ENCODE assay signal across 9 cellular contexts in the genomic region with DNA sequence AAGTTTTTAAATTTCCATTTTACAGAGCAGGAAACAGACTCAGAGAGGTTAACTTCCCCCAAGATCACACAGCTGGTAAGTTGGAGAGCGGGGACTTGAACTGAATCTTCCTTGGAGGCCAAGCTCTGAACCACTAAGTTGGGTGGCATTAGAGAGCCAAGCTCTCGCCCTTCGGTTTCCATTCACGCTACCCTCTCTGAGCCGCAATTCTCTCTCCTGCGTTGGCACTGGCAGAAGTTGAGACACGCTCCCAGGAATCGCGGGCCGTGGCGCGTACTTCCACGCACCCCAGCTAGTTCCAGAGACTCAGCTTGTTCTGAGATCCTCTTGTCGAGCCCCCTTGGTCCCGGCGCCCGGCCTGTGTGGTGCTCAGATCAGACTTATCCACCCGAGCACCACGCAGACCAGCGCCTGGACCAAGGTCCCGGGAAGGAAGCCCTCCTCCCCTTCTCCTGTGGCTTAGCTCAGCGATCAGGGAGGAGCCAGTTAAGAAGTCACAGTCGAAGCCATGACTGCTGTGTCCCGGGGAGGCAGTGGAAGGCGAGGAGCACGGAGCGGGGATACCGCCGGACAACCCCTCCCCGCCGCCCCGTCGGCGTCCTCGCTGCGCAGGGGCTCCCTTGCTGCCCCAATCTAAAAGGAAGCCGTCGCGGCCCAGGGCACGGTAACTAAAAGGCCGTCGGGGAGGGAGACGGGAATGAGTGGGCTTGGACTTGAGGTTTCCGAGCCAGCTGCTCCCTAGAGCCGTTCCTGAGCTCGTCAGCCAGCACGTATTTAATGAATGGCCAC. TPM values are rescaled to one million over a fixed set of nuclear protein-coding genes. Genes with fewer than 3 reads are reported as not detected.
DNase-seq lines count a peak whose midpoint lies in the region; ATAC-seq, FAIRE-seq and TF ChIP-seq lines count a peak whose summit lies in the region.
"Had no signal": no experiment of that assay in that cellular context is flagged by ENCODE, and none has a peak within 500 bp of the region (broad histone marks: within the 10 kb centered on the region; RNA-seq: fewer than 3 reads in every experiment).

No MANE protein-coding gene starts in this region.

- H3K79me2 ChIP-seq in MM.1S (ENCODE audit: low read length) (no peaks in the 10 kb centered on the region), endothelial cell of umbilical vein (ENCODE audit: control insufficient read depth, insufficient read depth, low read length) (no peaks in the 10 kb centered on the region)

- peak overlapping the region; percentile 27; the same call in 1 of the 2 replicates for H2AFZ ChIP-seq in MM.1S (ENCODE audit: low read length)
- H2AFZ ChIP-seq in endothelial cell of umbilical vein (ENCODE audit: low read depth, low read length) = peak overlapping the region; percentile 60
- H2AFZ ChIP-seq: PC-9 had no signal

- BruUV-seq in endothelial cell of umbilical vein (replicated peaks; lab: Mats Ljungman, UMichigan) = no TSS peak

- no peak for DNase-seq in MM.1S
- DNase-seq in endothelial cell of umbilical vein (ENCODE audit: low read depth, low spot score) = no peak
- DNase-seq in posterior vena cava (ENCODE audit: low spot score) = peak; percentile 81
- DNase-seq in left lung = no peak
- no peak for DNase-seq in middle frontal gyrus (ENCODE audit: extremely low spot score, low spot score)
- no peak for DNase-seq in HPDE6-E6E7 (ENCODE audit: extremely low spot score)
- DNase-seq: PC-9 had no signal

- no peaks in the 10 kb centered on the region for H3F3A ChIP-seq in MM.1S (ENCODE audit: insufficient read depth, low read length)

- no peak overlapping the region for H3K27ac ChIP-seq in MM.1S (ENCODE audit: low read length)
- no peak overlapping the region for H3K27ac ChIP-seq in endothelial cell of umbilical vein (ENCODE audit: insufficient read depth, low read depth, low read length)
- no peak overlapping the region for H3K27ac ChIP-seq in left lung
- H3K27ac ChIP-seq: PC-9 had no signal

- intact Hi-C loops in endothelial cell of umbilical vein (cut with micrococcal nuclease) (loop anchor here (1.0 to 5.0 kb wide), 3 partner anchors 220 to 370 kb away; no protein-coding TSS in a partner anchor), posterior vena cava (cut with DNase I) (loop anchor here in 1 of 2 donors (5.0 kb wide), 1 partner anchor 370 kb away; no protein-coding TSS in a partner anchor), left lung (cut with DNase I) (no loop called here)

- peak overlapping the region; percentile 53 for H3K4me2 ChIP-seq in MM.1S (ENCODE audit: low read depth, low read length)
- H3K4me2 ChIP-seq in endothelial cell of umbilical vein (ENCODE audit: insufficient read depth, low read length) = peak overlapping the region; percentile 19
- H3K4me2 ChIP-seq: PC-9 had no signal

- TF ChIP-seq CTCF in MM.1S (IDR thresholded peaks at IDR 0.05; ENCODE audit: low read length) = no peak
- no peak for TF ChIP-seq CTCF in endothelial cell of umbilical vein (IDR thresholded peaks at IDR 0.05; ENCODE audit: extremely low read depth in 1 of 2, insufficient read depth in 1 of 2, low read depth in 1 of 2, low read length in 2 of 2)
- TF ChIP-seq CTCF in left lung (IDR thresholded peaks at IDR 0.05) = no peak

- peak; percentile 5 for ATAC-seq in GM19397 (IDR thresholded peaks at IDR 0.05; ENCODE audit: unreplicated experiment)
- no peak for ATAC-seq in HG02678 (IDR thresholded peaks at IDR 0.05; ENCODE audit: unreplicated experiment)
- no peak for ATAC-seq in left lung

- no peaks in the 10 kb centered on the region for H3K4me1 ChIP-seq in MM.1S (ENCODE audit: low read length)
- peaks cover 3% of the 10 kb centered on the region for H3K4me1 ChIP-seq in endothelial cell of umbilical vein (ENCODE audit: control insufficient read depth, extremely low read depth, insufficient read depth, low read length)
- H3K4me1 ChIP-seq in left lung = peaks cover 6 to 40% of the 10 kb centered on the region in 2 donors

- H4K20me1 ChIP-seq in MM.1S (ENCODE audit: insufficient read depth, low read length) (no peaks in the 10 kb centered on the region), endothelial cell of umbilical vein (replicated peaks; ENCODE audit: control insufficient read depth, extremely low read depth, insufficient read depth, low read length) (no peaks in the 10 kb centered on the region)

- POLR2A ChIA-PET in endothelial cell of umbilical vein (lab: Charles Lee) = interaction anchor here (1.2 kb wide), 1 partner anchor 371 kb away, joined by 3 read pairs; no protein-coding TSS in a partner anchor

- H3K36me3 ChIP-seq in MM.1S (replicated peaks; ENCODE audit: insufficient read depth, low read length) (no peaks in the 10 kb centered on the region), endothelial cell of umbilical vein (ENCODE audit: control insufficient read depth in 2 of 2, extremely low read depth in 1 of 2, insufficient read depth in 2 of 2, low read length in 2 of 2) (no peaks in the 10 kb centered on the region), left lung (no peaks in the 10 kb centered on the region)

- H3K9ac ChIP-seq in MM.1S (ENCODE audit: low read length) (no peak overlapping the region), endothelial cell of umbilical vein (replicated peaks; ENCODE audit: extremely low read depth, insufficient read depth, low read length) (no peak overlapping the region)

- peaks cover 50% of the 10 kb centered on the region for H3K27me3 ChIP-seq in MM.1S (replicated peaks; ENCODE audit: insufficient read depth, low read length)
- H3K27me3 ChIP-seq in endothelial cell of umbilical vein (ENCODE audit: control insufficient read depth in 2 of 2, insufficient read depth in 2 of 2, low read length in 2 of 2) = peaks cover 82 to 93% of the 10 kb centered on the region in 2 experiments
- peaks cover 99 to 100% of the 10 kb centered on the region in 2 donors for H3K27me3 ChIP-seq in left lung

- dilution Hi-C loops in endothelial cell of umbilical vein (cut with MboI; ENCODE audit: extremely low pct_ligation_motif_present, low sequenced_read_pairs) = loop anchor here (25.0 kb wide), 1 partner anchor 355 kb away; no protein-coding TSS in a partner anchor

- no peaks in the 10 kb centered on the region for H3K9me1 ChIP-seq in endothelial cell of umbilical vein (replicated peaks; ENCODE audit: control insufficient read depth, extremely low read depth, insufficient read depth, low read length)

- H3K9me3 ChIP-seq in MM.1S (replicated peaks; ENCODE audit: insufficient read depth, low read length) = no peaks in the 10 kb centered on the region
- no peaks in the 10 kb centered on the region for H3K9me3 ChIP-seq in endothelial cell of umbilical vein (replicated peaks; ENCODE audit: control insufficient read depth, insufficient read depth, low read length)
- no peaks in the 10 kb centered on the region for H3K9me3 ChIP-seq in left lung

- CTCF ChIA-PET in endothelial cell of umbilical vein (lab: Charles Lee) = interaction anchor here (0.6 to 7.4 kb wide), 42 partner anchors 8 to 1090 kb away, joined by 3 to 238 read pairs (median 4); partner anchors contain the start of genes ENO4, HSPA12A and VAX1

- no peaks in the 10 kb centered on the region for H3K9me2 ChIP-seq in MM.1S (replicated peaks; ENCODE audit: insufficient read depth, low read length)

- no peak for FAIRE-seq in endothelial cell of umbilical vein (lab: Jason Lieb, UNC)

- H3K4me3 ChIP-seq in MM.1S (ENCODE audit: low read length) (no peak overlapping the region), endothelial cell of umbilical vein (replicated peaks in 1 of 3; ENCODE audit: insufficient read depth in 1 of 3, low read depth in 1 of 3, low read length in 3 of 3) (no peak overlapping the region), left lung (peak overlapping the region in 1 of 2 donors; percentile 14)
- H3K4me3 ChIP-seq: PC-9 had no signal

- no peak for TF ChIP-seq POLR2A in endothelial cell of umbilical vein (IDR thresholded peaks at IDR 0.05; ENCODE audit: low read depth, low read length)

TF ChIP-seq in endothelial cell of umbilical vein, 7 proteins besides CTCF, POLR2A, EP300 and RAD21:
- TF ChIP-seq POLR2AphosphoS5 (IDR thresholded peaks at IDR 0.05; ENCODE audit: insufficient read depth, low read depth, low read length) (no peak), EZH2 (IDR thresholded peaks at IDR 0.05; ENCODE audit: borderline replicate concordance, low read depth, low read length, severe bottlenecking) (peak; percentile 76), JUN (IDR thresholded peaks at IDR 0.05; ENCODE audit: borderline replicate concordance, insufficient read depth, insufficient read length, low read depth) (no peak)

RNA-seq across cellular contexts. Expression of gene VAX1, which starts 29.5 kb away (rescaled TPM):
- total RNA-seq in endothelial cell of umbilical vein (not detected in 2 replicates), posterior vena cava (not detected), left lung (not detected)
- polyA plus RNA-seq in endothelial cell of umbilical vein = not detected in 2 replicates
- polyA plus RNA-seq in endothelial cell of umbilical vein (2011; cell fraction: cytosol; rRNA removed) = not detected in 2 replicates
- polyA plus RNA-seq in endothelial cell of umbilical vein (2011; cell fraction: nucleus; rRNA removed) = not detected in 2 replicates
- polyA plus RNA-seq in endothelial cell of umbilical vein (2012) = not detected in 2 replicates
- polyA minus RNA-seq in endothelial cell of umbilical vein = not detected in 2 replicates
- polyA minus RNA-seq in endothelial cell of umbilical vein (2011; cell fraction: cytosol; rRNA and poly(A)+ RNA removed) = not detected
- not detected in 2 replicates for polyA minus RNA-seq in endothelial cell of umbilical vein (2011; cell fraction: nucleus; rRNA and poly(A)+ RNA removed)
- total RNA-seq: PC-9 had no signal

RNA-seq across cellular contexts. Expression of gene KCNK18, which starts 29.7 kb away (rescaled TPM):
- total RNA-seq in endothelial cell of umbilical vein (not detected in 2 replicates), posterior vena cava (not detected), left lung (not detected)
- polyA plus RNA-seq in endothelial cell of umbilical vein = not detected in 2 replicates
- not detected in 2 replicates for polyA plus RNA-seq in endothelial cell of umbilical vein (2011; cell fraction: cytosol; rRNA removed)
- polyA plus RNA-seq in endothelial cell of umbilical vein (2011; cell fraction: nucleus; rRNA removed) = not detected in 2 replicates
- polyA plus RNA-seq in endothelial cell of umbilical vein (2012) = not detected in 2 replicates
- polyA minus RNA-seq in endothelial cell of umbilical vein = not detected in 2 replicates
- polyA minus RNA-seq in endothelial cell of umbilical vein (2011; cell fraction: cytosol; rRNA and poly(A)+ RNA removed) = not detected
- polyA minus RNA-seq in endothelial cell of umbilical vein (2011; cell fraction: nucleus; rRNA and poly(A)+ RNA removed) = not detected in 2 replicates
- total RNA-seq: PC-9 had no signal
